8 cellular contexts compared by ENCODE assay signal in the genomic region with DNA sequence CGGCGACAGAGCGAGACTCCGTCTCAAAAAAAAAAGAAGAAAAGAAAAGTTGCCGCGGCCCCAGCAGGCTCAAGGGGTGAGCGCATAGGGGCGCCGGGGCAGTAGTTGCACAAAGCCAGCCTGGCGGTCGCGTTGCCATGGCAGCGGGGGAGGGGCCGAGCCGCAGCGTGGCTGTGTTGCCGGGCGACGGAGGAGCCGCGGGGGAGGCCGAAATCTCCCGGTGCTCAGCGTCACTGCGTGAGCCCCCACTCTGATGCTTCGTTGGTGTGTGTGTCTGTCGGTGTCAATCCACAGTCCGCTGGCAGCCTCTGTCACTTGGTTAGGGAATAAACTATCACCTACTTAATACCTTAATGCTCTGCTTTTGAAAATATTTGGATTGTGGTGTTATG.
DNase-seq lines count a peak whose midpoint lies in the region; ATAC-seq, FAIRE-seq and TF ChIP-seq lines count a peak whose summit lies in the region.

No MANE protein-coding gene starts in this region.

- H3K9me3 ChIP-seq in ascending aorta: no peaks in the 10 kb centered on the region
- no peaks in the 10 kb centered on the region for H3K9me3 ChIP-seq in hepatocyte (ENCODE audit: low read depth)

- H3K4me3 Mint-ChIP-seq in T-helper 2 cell treated with Interferon-gamma antibody and Interleukin-4, amounts not matched to agents 5 μg/mL and 100 μg/mL, for 36 hours: peak overlapping the region; percentile 81

- no peak overlapping the region for H3K27ac ChIP-seq in KMS-11
- no peak overlapping the region for H3K27ac ChIP-seq in ascending aorta
- peak overlapping the region; percentile 67 for H3K27ac ChIP-seq in hepatocyte

- peak; percentile 94 for ATAC-seq in GM21825 (IDR thresholded peaks at IDR 0.05; ENCODE audit: unreplicated experiment)

- H3K4me1 ChIP-seq in KMS-11 (ENCODE audit: low read depth, poor library complexity, severe bottlenecking): peaks cover 3% of the 10 kb centered on the region
- H3K4me1 ChIP-seq in ascending aorta: no peaks in the 10 kb centered on the region
- H3K4me1 ChIP-seq in hepatocyte (ENCODE audit: insufficient read depth): peaks cover 3% of the 10 kb centered on the region

- no peaks in the 10 kb centered on the region for H3K27me3 ChIP-seq in KMS-11 (ENCODE audit: insufficient read depth, low read depth)
- no peaks in the 10 kb centered on the region for H3K27me3 ChIP-seq in ascending aorta
- H3K27me3 ChIP-seq in hepatocyte: no peaks in the 10 kb centered on the region

- no peaks in the 10 kb centered on the region for H4K20me1 ChIP-seq in KMS-11 (ENCODE audit: insufficient read depth)
- H4K20me1 ChIP-seq in hepatocyte (ENCODE audit: insufficient read depth, poor library complexity, severe bottlenecking): no peaks in the 10 kb centered on the region

- peak overlapping the region; percentile 71 for H2AFZ ChIP-seq in KMS-11 (ENCODE audit: low read depth)
- H2AFZ ChIP-seq in hepatocyte: peak overlapping the region; percentile 76

- FAIRE-seq in urothelium cell line (lab: Jason Lieb, UNC): no peak

- under 1% methylated on average over 20 of the region's 28 CpGs for WGBS in hepatocyte (ENCODE audit: low lambda C conversion rate, missing lambda C conversion rate)

- peaks cover 54% of the 10 kb centered on the region for H3K27me3 Mint-ChIP-seq in T-helper 2 cell treated with Interferon-gamma antibody and Interleukin-4, amounts not matched to agents 5 μg/mL and 100 μg/mL, for 36 hours (ENCODE audit: low read depth)

- no peak overlapping the region for H3K4me3 ChIP-seq in KMS-11 (IDR thresholded peaks at IDR 0.05; ENCODE audit: insufficient read depth, low read depth, low read length)
- peak overlapping the region; percentile 62 to 65 for H3K4me3 ChIP-seq in ascending aorta
- H3K4me3 ChIP-seq in hepatocyte: peak overlapping the region; percentile 54

- H3K9me3 Mint-ChIP-seq in T-helper 2 cell treated with Interferon-gamma antibody and Interleukin-4, amounts not matched to agents 5 μg/mL and 100 μg/mL, for 36 hours: no peaks in the 10 kb centered on the region

- peak overlapping the region; percentile 35; the same call in 1 of the 2 replicates for H3K9ac ChIP-seq in KMS-11

- H3K4me1 Mint-ChIP-seq in T-helper 2 cell treated with Interferon-gamma antibody and Interleukin-4, amounts not matched to agents 5 μg/mL and 100 μg/mL, for 36 hours (ENCODE audit: low read depth): peaks cover 8% of the 10 kb centered on the region

- intact Hi-C loops in ascending aorta (cut with DNase I): loop anchor here (2.0 kb wide), 1 partner anchor 73 kb away; no protein-coding TSS in a partner anchor

- no peaks in the 10 kb centered on the region for H3K79me2 ChIP-seq in KMS-11 (ENCODE audit: insufficient read depth, low read depth)
- no peaks in the 10 kb centered on the region for H3K79me2 ChIP-seq in hepatocyte

- H3K27ac Mint-ChIP-seq in T-helper 2 cell treated with Interferon-gamma antibody and Interleukin-4, amounts not matched to agents 5 μg/mL and 100 μg/mL, for 36 hours: peak overlapping the region; percentile 13

- H3K4me2 ChIP-seq in KMS-11: peak overlapping the region; percentile 79
- H3K4me2 ChIP-seq in hepatocyte: peak overlapping the region; percentile 84

- H3K36me3 ChIP-seq in KMS-11 (ENCODE audit: insufficient read depth) (no peaks in the 10 kb centered on the region), ascending aorta (no peaks in the 10 kb centered on the region), hepatocyte (replicated peaks; ENCODE audit: insufficient read depth, low read depth) (no peaks in the 10 kb centered on the region)

- peak; percentile 84 for DNase-seq in EH (ENCODE audit: low read depth)
- DNase-seq in T-helper 2 cell treated with Interferon-gamma antibody and Interleukin-4, amounts not matched to agents 5 μg/mL and 100 μg/mL, for 36 hours (ENCODE audit: low spot score): peak; percentile 85
- peak; percentile 50 to 89 for DNase-seq in ascending aorta (ENCODE audit: low spot score in 2 of 2)
- DNase-seq in hepatocyte (ENCODE audit: low spot score): peak; percentile 92
- peak; percentile 88 for DNase-seq in putamen (ENCODE audit: low spot score)
- DNase-seq in urothelium cell line (ENCODE audit: low spot score): peak; percentile 87

- no peaks in the 10 kb centered on the region for H3K9me2 ChIP-seq in hepatocyte (replicated peaks; ENCODE audit: insufficient read depth)

- H3K36me3 Mint-ChIP-seq in T-helper 2 cell treated with Interferon-gamma antibody and Interleukin-4, amounts not matched to agents 5 μg/mL and 100 μg/mL, for 36 hours (ENCODE audit: low read depth): no peaks in the 10 kb centered on the region

- TF ChIP-seq CTCF in KMS-11 (conservative IDR thresholded peaks at IDR 0.05; ENCODE audit: low read depth, low read length): no peak
- no peak for TF ChIP-seq CTCF in ascending aorta (IDR thresholded peaks at IDR 0.05)
- no peak for TF ChIP-seq CTCF in hepatocyte (IDR thresholded peaks at IDR 0.05; ENCODE audit: poor library complexity)
